Comparison of ENCODE assay signal across 14 cellular contexts in the genomic region with DNA sequence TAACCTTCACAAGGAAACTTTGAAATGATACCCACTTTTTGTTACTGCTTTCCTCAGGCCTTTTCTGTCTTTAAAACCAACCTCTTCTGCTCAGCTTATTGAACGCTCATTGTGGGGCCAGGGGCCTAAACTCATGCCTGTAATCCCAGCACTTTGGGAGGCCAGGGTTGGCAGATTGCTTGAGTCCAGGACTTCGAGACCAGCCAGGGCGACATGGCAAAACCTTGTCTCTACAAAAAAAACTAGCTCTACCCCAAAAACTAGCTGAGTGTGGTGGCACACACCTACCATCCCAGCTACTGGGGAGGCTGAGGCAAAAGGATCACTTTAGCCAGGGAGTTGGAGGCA. TPM values are rescaled to one million over a fixed set of nuclear protein-coding genes. Genes with fewer than 3 reads are reported as not detected.
DNase-seq lines count a peak whose midpoint lies in the region; ATAC-seq and TF ChIP-seq lines count a peak whose summit lies in the region.
"Had no signal": no experiment of that assay in that cellular context is flagged by ENCODE, and none has a peak within 500 bp of the region (broad histone marks: within the 10 kb centered on the region; RNA-seq: fewer than 3 reads in every experiment).

No MANE protein-coding gene starts in this region.

- peak overlapping the region; percentile 6 to 83 (median 73) for H3K27ac Mint-ChIP-seq in CD14-positive monocyte
- H3K27ac Mint-ChIP-seq in CD8-positive, alpha-beta memory T cell, result peak overlapping the region; percentile 63 to 100 (median 96)
- H3K27ac Mint-ChIP-seq in activated naive CD8-positive, alpha-beta T cell, result peak overlapping the region; percentile 81
- H3K27ac Mint-ChIP-seq in naive thymus-derived CD8-positive, alpha-beta T cell, result peak overlapping the region in 9 of 10 donors; percentile 61 to 99 (median 96)

- no peaks in the 10 kb centered on the region for H3K27me3 ChIP-seq in CD8-positive, alpha-beta memory T cell (ENCODE audit: insufficient read depth, low read length, poor library complexity, severe bottlenecking)
- H3K27me3 ChIP-seq: foreskin keratinocyte, left lung had no signal

- peaks cover 24% of the 10 kb centered on the region for H3K4me1 Mint-ChIP-seq in CD14-positive monocyte
- H3K4me1 Mint-ChIP-seq in CD8-positive, alpha-beta memory T cell, result peaks cover 19 to 46% (median 30%) of the 10 kb centered on the region in 3 donors
- H3K4me1 Mint-ChIP-seq in activated naive CD8-positive, alpha-beta T cell (ENCODE audit: low read depth), result peaks cover 27% of the 10 kb centered on the region
- peaks cover 13 to 43% (median 38%) of the 10 kb centered on the region in 4 donors for H3K4me1 Mint-ChIP-seq in naive thymus-derived CD8-positive, alpha-beta T cell

- H3K36me3 ChIP-seq in CD8-positive, alpha-beta memory T cell (ENCODE audit: insufficient read depth, low read length), result no peaks in the 10 kb centered on the region
- H3K36me3 ChIP-seq: left lung had no signal

- no peaks in the 10 kb centered on the region for H3K9me3 Mint-ChIP-seq in CD14-positive monocyte
- no peaks in the 10 kb centered on the region for H3K9me3 Mint-ChIP-seq in CD8-positive, alpha-beta memory T cell
- H3K9me3 Mint-ChIP-seq in activated naive CD8-positive, alpha-beta T cell (ENCODE audit: low read depth), result no peaks in the 10 kb centered on the region
- no peaks in the 10 kb centered on the region for H3K9me3 Mint-ChIP-seq in naive thymus-derived CD8-positive, alpha-beta T cell
- H3K9me3 Mint-ChIP-seq: T-cell had no signal

- H3K4me1 ChIP-seq in CD8-positive, alpha-beta memory T cell (ENCODE audit: insufficient read depth, low read length), result peaks cover 13% of the 10 kb centered on the region

- ATAC-seq in naive thymus-derived CD8-positive, alpha-beta T cell, result no peak
- ATAC-seq: foreskin keratinocyte, left lung, T-cell had no signal

- DNase-seq in CD14-positive monocyte (ENCODE audit: low spot score) (no peak), NCI-H2029 treated with DMSO at 0.1 percent for 48 hours (lab: John Stamatoyannopoulos, UW) (no peak)
- no peak for DNase-seq in CD8-positive, alpha-beta memory T cell
- DNase-seq in naive thymus-derived CD8-positive, alpha-beta T cell, result no peak
- DNase-seq in activated CD4-positive, CD25-positive, alpha-beta regulatory T cell treated with anti-CD3 and anti-CD28 coated beads, Interleukin-2, amount 50 U/mL, for 72 hours, result no peak
- no peak for DNase-seq in activated CD4-positive, CD25-positive, alpha-beta regulatory T cell (lab: John Stamatoyannopoulos, UW)
- DNase-seq: activated CD4-positive, alpha-beta T cell treated with anti-CD3 and anti-CD28 coated beads for 48 hours; activated effector memory CD4-positive, alpha-beta T cell treated with Interleukin-2 at 50 U/mL for 16 hours; foreskin keratinocyte; left lung; NCI-H1105 treated with DMSO at 0.1 percent for 48 hours; T-cell had no signal

- POLR2A ChIA-PET in CD8-positive, alpha-beta memory T cell (lab: Charles Lee), result no interaction called here
- POLR2A ChIA-PET in naive thymus-derived CD8-positive, alpha-beta T cell (lab: Charles Lee), result interaction anchor here (0.6 kb wide), 1 partner anchor 26 kb away, joined by 3 read pairs; no protein-coding TSS in a partner anchor

- intact Hi-C loops in CD14-positive monocyte (cut with micrococcal nuclease), result no loop called here

- CTCF ChIA-PET in CD8-positive, alpha-beta memory T cell (lab: Charles Lee), result no interaction called here

- no peak overlapping the region for H3K4me3 Mint-ChIP-seq in CD14-positive monocyte
- H3K4me3 Mint-ChIP-seq in CD8-positive, alpha-beta memory T cell, result peak overlapping the region in 2 of 7 donors; percentile 16 to 48
- no peak overlapping the region for H3K4me3 Mint-ChIP-seq in activated naive CD8-positive, alpha-beta T cell
- H3K4me3 Mint-ChIP-seq in naive thymus-derived CD8-positive, alpha-beta T cell, result peak overlapping the region in 3 of 10 donors; percentile 14 to 22 (median 19)

- H3K9me3 ChIP-seq in CD8-positive, alpha-beta memory T cell (ENCODE audit: low read length), result no peaks in the 10 kb centered on the region
- H3K9me3 ChIP-seq: left lung had no signal

- H3K27me3 Mint-ChIP-seq in CD14-positive monocyte (ENCODE audit: low read depth in 3 of 3), result no peaks in the 10 kb centered on the region
- H3K27me3 Mint-ChIP-seq in CD8-positive, alpha-beta memory T cell, result no peaks in the 10 kb centered on the region
- H3K27me3 Mint-ChIP-seq in activated naive CD8-positive, alpha-beta T cell, result no peaks in the 10 kb centered on the region
- no peaks in the 10 kb centered on the region for H3K27me3 Mint-ChIP-seq in naive thymus-derived CD8-positive, alpha-beta T cell
- H3K27me3 Mint-ChIP-seq: T-cell had no signal

- H3K27ac ChIP-seq in CD8-positive, alpha-beta memory T cell (ENCODE audit: low read depth, low read length), result no peak overlapping the region
- H3K27ac ChIP-seq: coronary artery, foreskin keratinocyte, left lung had no signal

- no peak overlapping the region for H3K4me3 ChIP-seq in CD8-positive, alpha-beta memory T cell (ENCODE audit: low read length)
- H3K4me3 ChIP-seq: coronary artery, left lung had no signal

- peaks cover 2 to 3% of the 10 kb centered on the region in 2 donors for H3K36me3 Mint-ChIP-seq in CD14-positive monocyte
- H3K36me3 Mint-ChIP-seq in CD8-positive, alpha-beta memory T cell, result peaks cover 0 to 4% (median 0%) of the 10 kb centered on the region in 3 donors
- no peaks in the 10 kb centered on the region for H3K36me3 Mint-ChIP-seq in activated naive CD8-positive, alpha-beta T cell
- H3K36me3 Mint-ChIP-seq in naive thymus-derived CD8-positive, alpha-beta T cell, result no peaks in the 10 kb centered on the region

- TF ChIP-seq CTCF in CD14-positive monocyte (IDR thresholded peaks at IDR 0.05), result no peak

RNA-seq across cellular contexts. Expression of a gene that starts 50.9 kb away (rescaled TPM):
- 1 to 10 TPM; 1.8 to 2.7 TPM for polyA plus RNA-seq in CD14-positive monocyte
- 10 to 100 TPM; 11.6 to 12.5 TPM for total RNA-seq in CD8-positive, alpha-beta memory T cell
- polyA plus RNA-seq in CD8-positive, alpha-beta memory T cell, result 17.1 TPM
- 10 to 100 TPM; 35.8 to 37.0 TPM for total RNA-seq in naive thymus-derived CD8-positive, alpha-beta T cell
- polyA plus RNA-seq in naive thymus-derived CD8-positive, alpha-beta T cell, result 10 to 100 TPM; 11.0 to 14.5 (median 11.9) TPM
